ENCODE assay signal across 1 cellular context in the genomic region with DNA sequence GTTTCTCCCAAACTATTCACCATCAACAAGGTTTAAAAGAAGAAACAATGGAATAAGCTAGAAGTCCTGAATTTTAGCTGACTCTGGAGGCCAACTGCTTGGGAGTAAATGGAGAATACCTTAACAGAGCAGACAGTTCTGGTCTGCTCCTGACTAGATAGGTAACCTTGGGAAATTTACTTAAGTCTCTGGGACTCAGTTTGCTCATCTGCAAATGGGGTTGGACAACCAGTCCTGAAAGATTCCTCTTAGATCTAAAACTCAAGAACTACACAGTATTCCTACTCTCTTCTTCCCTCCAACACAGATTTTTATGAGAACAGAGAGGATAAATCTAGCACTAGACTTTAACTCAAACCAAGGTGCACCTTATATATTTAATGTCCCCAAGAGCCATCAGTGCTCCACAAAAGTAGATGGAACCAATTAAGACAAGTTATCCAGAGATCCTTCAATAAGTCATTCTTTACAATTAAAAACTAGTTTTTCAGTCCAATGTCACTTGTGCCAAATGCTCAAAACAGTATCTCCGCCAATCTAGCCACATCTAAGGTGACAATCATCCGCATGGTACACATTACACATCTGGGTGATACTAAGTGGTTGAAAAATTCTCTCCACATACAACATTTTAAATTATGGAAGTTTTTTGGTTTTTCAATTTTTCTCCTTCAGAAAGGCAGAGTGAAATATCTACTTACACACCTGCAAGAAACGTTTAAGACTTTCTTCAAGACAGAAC.
TF ChIP-seq lines count a peak whose summit lies in the region.

No MANE protein-coding gene starts in this region.

TF ChIP-seq in A549, 52 proteins besides CTCF, POLR2A, EP300 and RAD21 (continued from another document):
- TF ChIP-seq, protein P1, sequence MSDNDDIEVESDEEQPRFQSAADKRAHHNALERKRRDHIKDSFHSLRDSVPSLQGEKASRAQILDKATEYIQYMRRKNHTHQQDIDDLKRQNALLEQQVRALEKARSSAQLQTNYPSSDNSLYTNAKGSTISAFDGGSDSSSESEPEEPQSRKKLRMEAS (IDR thresholded peaks at IDR 0.05), result no peak
- TF ChIP-seq SMC3 (IDR thresholded peaks at IDR 0.05), result no peak
- peak; percentile 91 for TF ChIP-seq KDM1A (IDR thresholded peaks at IDR 0.05; ENCODE audit: low read depth)
- TF ChIP-seq, protein P2, sequence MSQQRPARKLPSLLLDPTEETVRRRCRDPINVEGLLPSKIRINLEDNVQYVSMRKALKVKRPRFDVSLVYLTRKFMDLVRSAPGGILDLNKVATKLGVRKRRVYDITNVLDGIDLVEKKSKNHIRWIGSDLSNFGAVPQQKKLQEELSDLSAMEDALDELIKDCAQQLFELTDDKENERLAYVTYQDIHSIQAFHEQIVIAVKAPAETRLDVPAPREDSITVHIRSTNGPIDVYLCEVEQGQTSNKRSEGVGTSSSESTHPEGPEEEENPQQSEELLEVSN (IDR thresholded peaks at IDR 0.05; ENCODE audit: borderline replicate concordance, low read depth), result no peak
- TF ChIP-seq RFX5 (IDR thresholded peaks at IDR 0.05), result no peak
TF ChIP-seq in A549: peak in this region for 1.
